ENCODE assay signal across 27 cellular contexts in genomic region chr5:115480900-115481299, GRCh38.
"Had no signal": no experiment of that assay in that cellular context is flagged by ENCODE, and none has a peak within 500 bp of the region (broad histone marks: within the 10 kb centered on the region; RNA-seq: fewer than 3 reads in every experiment).

No MANE protein-coding gene starts in this region.

- H3K4me1 ChIP-seq: parathyroid adenoma, psoas muscle, right atrium auricular region, right lobe of liver, stomach, testis, thyroid gland, transverse colon, vagina had no signal

- H3K27ac ChIP-seq: heart right ventricle, hepatocyte, left lung, lower lobe of right lung, parathyroid adenoma, psoas muscle, right atrium auricular region, right lobe of liver, stomach, testis, thyroid gland, transverse colon, upper lobe of left lung, vagina had no signal

- H3K9me3 Mint-ChIP-seq: naive thymus-derived CD8-positive, alpha-beta T cell; nephron; neural crest cell; stimulated activated effector memory CD8-positive, alpha-beta T cell treated with anti-CD3 and anti-CD28 coated beads, Interleukin-12 subunit alpha, Interleukin-12 subunit beta, amount 100 ng/mL, for 72 hours had no signal

- FAIRE-seq: kidney had no signal

- DNase-seq: heart right ventricle; kidney; left colon; left lung; lower lobe of right lung; mammary epithelial cell; mesenchymal stem cell; naive thymus-derived CD8-positive, alpha-beta T cell; nucleus accumbens; psoas muscle; right lobe of liver; stimulated activated CD4-positive, alpha-beta T cell treated with anti-CD3 and anti-CD28 coated beads, Interleukin-1b, Interleukin-23, amount 100 ng/mL, for 48 hours; stimulated activated CD4-positive, alpha-beta T cell treated with anti-CD3 and anti-CD28 coated beads, Interleukin-2, amount 100 ng/mL, for 48 hours; stimulated activated naive CD8-positive, alpha-beta T cell treated with anti-CD3 and anti-CD28 coated beads, Interleukin-15, Interleukin-2, amounts not matched to agents 100 U/mL and 50 U/mL, for 24 hours; stomach; testis; thyroid gland; transverse colon; upper lobe of left lung had no signal

- H3K9ac ChIP-seq: parathyroid adenoma had no signal

- H3K4me3 Mint-ChIP-seq: naive thymus-derived CD8-positive, alpha-beta T cell; nephron; neural crest cell; stimulated activated effector memory CD8-positive, alpha-beta T cell treated with anti-CD3 and anti-CD28 coated beads, Interleukin-12 subunit alpha, Interleukin-12 subunit beta, amount 100 ng/mL, for 72 hours had no signal

- H3K79me2 ChIP-seq: hepatocyte, parathyroid adenoma had no signal

- H3K27ac Mint-ChIP-seq: naive thymus-derived CD8-positive, alpha-beta T cell; nephron; stimulated activated effector memory CD8-positive, alpha-beta T cell treated with anti-CD3 and anti-CD28 coated beads, Interleukin-12 subunit alpha, Interleukin-12 subunit beta, amount 100 ng/mL, for 72 hours had no signal

- H3K36me3 Mint-ChIP-seq: naive thymus-derived CD8-positive, alpha-beta T cell; stimulated activated effector memory CD8-positive, alpha-beta T cell treated with anti-CD3 and anti-CD28 coated beads, Interleukin-12 subunit alpha, Interleukin-12 subunit beta, amount 100 ng/mL, for 72 hours had no signal

- H3K9me3 ChIP-seq: heart right ventricle, left lung, lower lobe of right lung, psoas muscle, right atrium auricular region, right lobe of liver, stomach, testis, thyroid gland, transverse colon, upper lobe of left lung, vagina had no signal

- H3K4me2 ChIP-seq: hepatocyte, smooth muscle cell had no signal

- H3K27me3 ChIP-seq: heart right ventricle, left lung, right atrium auricular region, right lobe of liver, stomach, testis, thyroid gland, transverse colon, upper lobe of left lung, vagina had no signal

- H2AFZ ChIP-seq: hepatocyte, parathyroid adenoma had no signal

- H3K36me3 ChIP-seq: heart right ventricle, left lung, lower lobe of right lung, right atrium auricular region, right lobe of liver, stomach, thyroid gland, transverse colon, upper lobe of left lung, vagina had no signal

- H3K4me3 ChIP-seq: heart right ventricle, hepatocyte, left lung, lower lobe of right lung, psoas muscle, right atrium auricular region, right lobe of liver, smooth muscle cell, stomach, testis, thyroid gland, transverse colon, upper lobe of left lung, vagina had no signal

- H3K4me1 Mint-ChIP-seq: naive thymus-derived CD8-positive, alpha-beta T cell; nephron; neural crest cell had no signal

- ATAC-seq: heart right ventricle; left colon; left lung; lower lobe of right lung; naive thymus-derived CD8-positive, alpha-beta T cell; psoas muscle; right lobe of liver; stimulated activated effector memory CD8-positive, alpha-beta T cell treated with anti-CD3 and anti-CD28 coated beads, Interleukin-12 subunit alpha, Interleukin-12 subunit beta, amount 100 ng/mL, for 72 hours; stimulated activated naive CD8-positive, alpha-beta T cell treated with anti-CD3 and anti-CD28 coated beads, Interleukin-15, Interleukin-2, amounts not matched to agents 100 U/mL and 50 U/mL, for 24 hours had no signal
